Comparison of ENCODE assay signal across 8 cellular contexts in genomic region chr4:2006956-2007653, GRCh38. TPM values are rescaled to one million over a fixed set of nuclear protein-coding genes. Genes with fewer than 3 reads are reported as not detected.
DNase-seq lines count a peak whose midpoint lies in the region; ATAC-seq, FAIRE-seq and TF ChIP-seq lines count a peak whose summit lies in the region.

No MANE protein-coding gene starts in this region.

- TF ChIP-seq POLR2A in GM12891 (IDR thresholded peaks at IDR 0.05; ENCODE audit: low read depth, low read length), result no peak
- TF ChIP-seq POLR2A in esophagus muscularis mucosa (IDR thresholded peaks at IDR 0.05; ENCODE audit: low read depth), result no peak

- H3K4me3 ChIP-seq in RWPE2 (ENCODE audit: severe bottlenecking), result peak overlapping the region; percentile 64
- H3K4me3 ChIP-seq in esophagus muscularis mucosa, result peak overlapping the region; percentile 81 to 99 (median 98)
- peak overlapping the region; percentile 86 for H3K4me3 ChIP-seq in rectal smooth muscle tissue (ENCODE audit: low read length)

- intact Hi-C loops in esophagus muscularis mucosa (cut with DNase I), result no loop called here

- TF ChIP-seq CTCF in RWPE2 (IDR thresholded peaks at IDR 0.05; ENCODE audit: poor library complexity, severe bottlenecking) (no peak), esophagus muscularis mucosa (IDR thresholded peaks at IDR 0.05) (no peak)

- H3K36me3 ChIP-seq in RWPE2 (ENCODE audit: low read depth) (peaks cover 51% of the 10 kb centered on the region), esophagus muscularis mucosa (peaks cover 0 to 36% (median 21%) of the 10 kb centered on the region in 4 donors), rectal smooth muscle tissue (ENCODE audit: control insufficient read depth, insufficient read depth, low read length) (no peaks in the 10 kb centered on the region)

- DNase-seq in GM12891 (ENCODE audit: insufficient read length, low spot score), result no peak
- no peak for DNase-seq in RWPE2 (ENCODE audit: low spot score)
- peak; percentile 60 for DNase-seq in esophagus muscularis mucosa (ENCODE audit: extremely low spot score)
- no peak for DNase-seq in NCI-H1694 treated with DMSO at 0.1 percent for 48 hours (lab: John Stamatoyannopoulos, UW)
- no peak for DNase-seq in activated gamma-delta T cell (lab: John Stamatoyannopoulos, UW)

- TF ChIP-seq EP300 in esophagus muscularis mucosa (IDR thresholded peaks at IDR 0.05), result no peak

- no peaks in the 10 kb centered on the region for H3K9me3 ChIP-seq in RWPE2 (ENCODE audit: severe bottlenecking)
- no peaks in the 10 kb centered on the region for H3K9me3 ChIP-seq in esophagus muscularis mucosa

- H3K27ac ChIP-seq in RWPE2 (ENCODE audit: poor library complexity, severe bottlenecking) (no peak overlapping the region), esophagus muscularis mucosa (replicated peaks in 1 of 4) (no peak overlapping the region), rectal smooth muscle tissue (ENCODE audit: low read depth, low read length) (no peak overlapping the region)

- ATAC-seq in RWPE2 (ENCODE audit: low read depth), result no peak
- no peak for ATAC-seq in activated CD4-positive, CD25-positive, alpha-beta regulatory T cell treated with anti-CD3 and anti-CD28 coated beads, Interleukin-2, amount 50 U/mL, for 24 hours
- no peak for ATAC-seq in HG03045 (IDR thresholded peaks at IDR 0.05; ENCODE audit: unreplicated experiment)

- 87% methylated on average over 15 of the region's 15 CpGs for WGBS in esophagus muscularis mucosa

- H3K4me1 ChIP-seq in RWPE2 (ENCODE audit: insufficient read depth, poor library complexity, severe bottlenecking), result peaks cover 3% of the 10 kb centered on the region
- H3K4me1 ChIP-seq in esophagus muscularis mucosa, result peaks cover 8 to 37% (median 31%) of the 10 kb centered on the region in 4 donors
- H3K4me1 ChIP-seq in rectal smooth muscle tissue (ENCODE audit: control insufficient read depth, insufficient read depth, low read length), result peaks cover 7% of the 10 kb centered on the region

- H3K27me3 ChIP-seq in RWPE2 (ENCODE audit: insufficient read depth, poor library complexity, severe bottlenecking) (no peaks in the 10 kb centered on the region), esophagus muscularis mucosa (no peaks in the 10 kb centered on the region), rectal smooth muscle tissue (ENCODE audit: control insufficient read depth, insufficient read depth, low read length) (no peaks in the 10 kb centered on the region)

- peak; percentile 33 for FAIRE-seq in GM12891 (lab: Jason Lieb, UNC)

- H3K9ac ChIP-seq in rectal smooth muscle tissue (ENCODE audit: low read length), result no peak overlapping the region

TF ChIP-seq in GM12891, 5 proteins besides CTCF, POLR2A, EP300 and RAD21:
- no peak for TF ChIP-seq SPI1 (IDR thresholded peaks at IDR 0.05; ENCODE audit: low read depth, low read length)
- TF ChIP-seq POLR2AphosphoS5 (IDR thresholded peaks at IDR 0.05; ENCODE audit: low read depth, low read length), result no peak
- TF ChIP-seq TAF1 (IDR thresholded peaks at IDR 0.05; ENCODE audit: low read depth, low read length), result no peak
- TF ChIP-seq POU2F2 (IDR thresholded peaks at IDR 0.05; ENCODE audit: low read depth, low read length), result no peak
- no peak for TF ChIP-seq PAX5 (IDR thresholded peaks at IDR 0.05; ENCODE audit: insufficient read depth, low read length, severe bottlenecking)

RNA-seq across cellular contexts. Expression of gene NELFA, which starts 1.7 kb away (rescaled TPM):
- polyA plus RNA-seq in GM12891 (2012; ENCODE audit: low read depth, missing spikeins), result 18.5 TPM
- 10 to 100 TPM; 15.4 to 23.7 (median 18.7) TPM for total RNA-seq in esophagus muscularis mucosa

RNA-seq across cellular contexts. Expression of gene NAT8L, which starts 52.0 kb away (rescaled TPM):
- 0.09 TPM for polyA plus RNA-seq in GM12891 (2012; ENCODE audit: low read depth, missing spikeins)
- under 1 TPM; under 0.01 to 0.45 (median 0.20) TPM for total RNA-seq in esophagus muscularis mucosa
